ENCODE assay signal across 26 cellular contexts in genomic region chr14:91298576-91298975, GRCh38. TPM values are rescaled to one million over a fixed set of nuclear protein-coding genes. Genes with fewer than 3 reads are reported as not detected.
DNase-seq lines count a peak whose midpoint lies in the region; FAIRE-seq and TF ChIP-seq lines count a peak whose summit lies in the region.
"Had no signal": no experiment of that assay in that cellular context is flagged by ENCODE, and none has a peak within 500 bp of the region (broad histone marks: within the 10 kb centered on the region; RNA-seq: fewer than 3 reads in every experiment).

No MANE protein-coding gene starts in this region.

- H3K9ac ChIP-seq in endothelial cell of umbilical vein (replicated peaks; ENCODE audit: extremely low read depth, insufficient read depth, low read length), result no peak overlapping the region
- no peak overlapping the region for H3K9ac ChIP-seq in rectal smooth muscle tissue (ENCODE audit: low read length)

- TF ChIP-seq POLR2A in endothelial cell of umbilical vein (IDR thresholded peaks at IDR 0.05; ENCODE audit: low read depth, low read length), result no peak

- no peaks in the 10 kb centered on the region for H3K4me1 ChIP-seq in endothelial cell of umbilical vein (ENCODE audit: control insufficient read depth, extremely low read depth, insufficient read depth, low read length)
- no peaks in the 10 kb centered on the region for H3K4me1 ChIP-seq in rectal smooth muscle tissue (ENCODE audit: control insufficient read depth, insufficient read depth, low read length)
- H3K4me1 ChIP-seq: foreskin keratinocyte, psoas muscle, testis had no signal

- H3K27ac ChIP-seq in endothelial cell of umbilical vein (ENCODE audit: insufficient read depth, low read depth, low read length), result no peak overlapping the region
- peak overlapping the region; percentile 28 for H3K27ac ChIP-seq in rectal smooth muscle tissue (ENCODE audit: low read depth, low read length)
- H3K27ac ChIP-seq: brain microvascular endothelial cell, C4-2B, foreskin keratinocyte, psoas muscle, testis, VCaP had no signal

- H3K27me3 ChIP-seq in endothelial cell of umbilical vein (ENCODE audit: control insufficient read depth in 2 of 2, insufficient read depth in 2 of 2, low read length in 2 of 2) (no peaks in the 10 kb centered on the region), rectal smooth muscle tissue (ENCODE audit: control insufficient read depth, insufficient read depth, low read length) (no peaks in the 10 kb centered on the region)
- H3K27me3 ChIP-seq: brain microvascular endothelial cell, foreskin keratinocyte, testis had no signal

- H3K79me2 ChIP-seq in endothelial cell of umbilical vein (ENCODE audit: control insufficient read depth, insufficient read depth, low read length), result no peaks in the 10 kb centered on the region

- no peaks in the 10 kb centered on the region for H4K20me1 ChIP-seq in endothelial cell of umbilical vein (replicated peaks; ENCODE audit: control insufficient read depth, extremely low read depth, insufficient read depth, low read length)

- TF ChIP-seq CTCF in endothelial cell of umbilical vein (IDR thresholded peaks at IDR 0.05; ENCODE audit: extremely low read depth in 1 of 2, insufficient read depth in 1 of 2, low read depth in 1 of 2, low read length in 2 of 2), result no peak
- TF ChIP-seq CTCF in MCF 10A (IDR thresholded peaks at IDR 0.05; ENCODE audit: unreplicated experiment), result no peak

- H3K27ac Mint-ChIP-seq in activated T-cell treated with anti-CD3 and anti-CD28 coated beads, Interleukin-2, amount 50 U/mL, for 24 hours, result peak overlapping the region; percentile 99
- H3K27ac Mint-ChIP-seq in activated T-helper 1 cell treated with anti-CD3 and anti-CD28 coated beads, Interleukin-12 subunit alpha, Interleukin-12 subunit beta, Interleukin-2, Interleukin-4 antibody, amounts not matched to agents 30 ng/mL and 10 ng/mL and 1 ng/mL, durations not matched to agents 14 hours and 24 hours and 36 hours, result peak overlapping the region; percentile 4
- no peak overlapping the region for H3K27ac Mint-ChIP-seq in MCF 10A (ENCODE audit: low read depth, unreplicated experiment)

- peaks cover 56% of the 10 kb centered on the region for H3K4me1 Mint-ChIP-seq in activated T-cell treated with anti-CD3 and anti-CD28 coated beads, Interleukin-2, amount 50 U/mL, for 24 hours (ENCODE audit: low read depth)
- peaks cover 39% of the 10 kb centered on the region for H3K4me1 Mint-ChIP-seq in activated T-helper 1 cell treated with anti-CD3 and anti-CD28 coated beads, Interleukin-12 subunit alpha, Interleukin-12 subunit beta, Interleukin-2, Interleukin-4 antibody, amounts not matched to agents 30 ng/mL and 10 ng/mL and 1 ng/mL, durations not matched to agents 14 hours and 24 hours and 36 hours (ENCODE audit: low read depth)
- no peaks in the 10 kb centered on the region for H3K4me1 Mint-ChIP-seq in MCF 10A (ENCODE audit: insufficient read depth, unreplicated experiment)

- H3K4me3 Mint-ChIP-seq in activated T-cell treated with anti-CD3 and anti-CD28 coated beads, Interleukin-2, amount 50 U/mL, for 24 hours, result no peak overlapping the region
- H3K4me3 Mint-ChIP-seq in activated T-helper 1 cell treated with anti-CD3 and anti-CD28 coated beads, Interleukin-12 subunit alpha, Interleukin-12 subunit beta, Interleukin-2, Interleukin-4 antibody, amounts not matched to agents 30 ng/mL and 10 ng/mL and 1 ng/mL, durations not matched to agents 14 hours and 24 hours and 36 hours, result no peak overlapping the region
- no peak overlapping the region for H3K4me3 Mint-ChIP-seq in MCF 10A (ENCODE audit: unreplicated experiment)
- H3K4me3 Mint-ChIP-seq: natural killer cell treated with Interleukin-12 subunit alpha and Interleukin-12 subunit beta and Interleukin-15 and Interleukin-18, amount 100 ng/mL, for 72 hours had no signal

- intact Hi-C loops in activated T-helper 1 cell treated with anti-CD3 and anti-CD28 coated beads, Interleukin-12 subunit alpha, Interleukin-12 subunit beta, Interleukin-2, Interleukin-4 antibody, amounts not matched to agents 30 ng/mL and 10 ng/mL and 1 ng/mL, durations not matched to agents 14 hours and 24 hours and 36 hours (cut with micrococcal nuclease), result no loop called here
- intact Hi-C loops in endothelial cell of umbilical vein (cut with micrococcal nuclease), result no loop called here
- intact Hi-C loops in MCF 10A (cut with micrococcal nuclease), result no loop called here

- H3K4me2 ChIP-seq in endothelial cell of umbilical vein (ENCODE audit: insufficient read depth, low read length), result no peak overlapping the region

- POLR2A ChIA-PET in endothelial cell of umbilical vein (lab: Charles Lee) (no interaction called here), MCF 10A (lab: Yijun Ruan, JAX) (interaction anchor here (0.9 kb wide), 1 partner anchor 61 kb away, joined by 3 read pairs; no protein-coding TSS in a partner anchor)

- FAIRE-seq in endothelial cell of umbilical vein (lab: Jason Lieb, UNC), result no peak

- H3K36me3 ChIP-seq in endothelial cell of umbilical vein (ENCODE audit: control insufficient read depth in 2 of 2, extremely low read depth in 1 of 2, insufficient read depth in 2 of 2, low read length in 2 of 2) (peaks cover 3 to 33% of the 10 kb centered on the region in 2 experiments), rectal smooth muscle tissue (ENCODE audit: control insufficient read depth, insufficient read depth, low read length) (peaks cover 20% of the 10 kb centered on the region)

- BruUV-seq in endothelial cell of umbilical vein (replicated peaks; lab: Mats Ljungman, UMichigan) (no TSS peak), MCF 10A (replicated peaks; lab: Mats Ljungman, UMichigan) (no TSS peak)

- no peak for DNase-seq in activated T-cell treated with anti-CD3 and anti-CD28 coated beads, Interleukin-2, amount 50 U/mL, for 24 hours
- DNase-seq in activated T-cell treated with anti-CD3 and anti-CD28 coated beads, Interleukin-2, amount 50 U/mL, for 1 hour, result no peak
- no peak for DNase-seq in activated T-helper 1 cell treated with anti-CD3 and anti-CD28 coated beads, Interleukin-12 subunit alpha, Interleukin-12 subunit beta, Interleukin-2, Interleukin-4 antibody, amounts not matched to agents 30 ng/mL and 10 ng/mL and 1 ng/mL, durations not matched to agents 14 hours and 24 hours and 36 hours (ENCODE audit: low spot score)
- peak; percentile 24 for DNase-seq in endothelial cell of umbilical vein (ENCODE audit: low read depth, low spot score)
- no peak for DNase-seq in MCF 10A (ENCODE audit: unreplicated experiment)
- DNase-seq in putamen (ENCODE audit: low spot score), result no peak
- DNase-seq in NCI-H1048 (lab: John Stamatoyannopoulos, UW), result no peak
- DNase-seq: ACHN; activated gamma-delta T cell treated with Interleukin-2 at 50 U/mL for 16 hours; brain microvascular endothelial cell; cortex of kidney; DMS153; foreskin keratinocyte; GF-D8; mesendoderm; NCI-H1417 treated with DMSO at 0.1 percent for 48 hours; NCI-H526 treated with DMSO at 0.1 percent for 48 hours; psoas muscle; Right ventricle myocardium superior; stimulated activated CD4-positive, alpha-beta T cell treated with anti-CD3 and anti-CD28 coated beads, Interleukin-12 subunit alpha, Interleukin-12 subunit beta, amount 100 ng/mL, for 4 hours; SW 1271; testis had no signal

- H3K36me3 Mint-ChIP-seq in activated T-cell treated with anti-CD3 and anti-CD28 coated beads, Interleukin-2, amount 50 U/mL, for 24 hours (ENCODE audit: low read depth), result peaks cover 98% of the 10 kb centered on the region
- peaks cover 65% of the 10 kb centered on the region for H3K36me3 Mint-ChIP-seq in activated T-helper 1 cell treated with anti-CD3 and anti-CD28 coated beads, Interleukin-12 subunit alpha, Interleukin-12 subunit beta, Interleukin-2, Interleukin-4 antibody, amounts not matched to agents 30 ng/mL and 10 ng/mL and 1 ng/mL, durations not matched to agents 14 hours and 24 hours and 36 hours (ENCODE audit: low read depth)
- H3K36me3 Mint-ChIP-seq in MCF 10A (ENCODE audit: insufficient read depth, unreplicated experiment), result peaks cover 11% of the 10 kb centered on the region

- CTCF ChIA-PET in endothelial cell of umbilical vein (lab: Charles Lee) (interaction anchor here (1.5 kb wide), 1 partner anchor 8 kb away, joined by 4 read pairs; no protein-coding TSS in a partner anchor), MCF 10A (lab: Yijun Ruan, JAX) (interaction anchor here (0.8 to 1.3 kb wide), 3 partner anchors 11 to 120 kb away, joined by 4 to 8 read pairs (median 5); no protein-coding TSS in a partner anchor)

- dilution Hi-C loops in endothelial cell of umbilical vein (cut with MboI; ENCODE audit: extremely low pct_ligation_motif_present, low sequenced_read_pairs), result loop anchor here (25.0 kb wide), 1 partner anchor 386 kb away; no protein-coding TSS in a partner anchor

- H3K4me3 ChIP-seq in endothelial cell of umbilical vein (replicated peaks in 1 of 3; ENCODE audit: insufficient read depth in 1 of 3, low read depth in 1 of 3, low read length in 3 of 3), result no peak overlapping the region
- no peak overlapping the region for H3K4me3 ChIP-seq in rectal smooth muscle tissue (ENCODE audit: low read length)
- H3K4me3 ChIP-seq: psoas muscle, testis had no signal

- no peaks in the 10 kb centered on the region for H3K9me3 Mint-ChIP-seq in activated T-cell treated with anti-CD3 and anti-CD28 coated beads, Interleukin-2, amount 50 U/mL, for 24 hours
- no peaks in the 10 kb centered on the region for H3K9me3 Mint-ChIP-seq in activated T-helper 1 cell treated with anti-CD3 and anti-CD28 coated beads, Interleukin-12 subunit alpha, Interleukin-12 subunit beta, Interleukin-2, Interleukin-4 antibody, amounts not matched to agents 30 ng/mL and 10 ng/mL and 1 ng/mL, durations not matched to agents 14 hours and 24 hours and 36 hours
- no peaks in the 10 kb centered on the region for H3K9me3 Mint-ChIP-seq in MCF 10A (ENCODE audit: unreplicated experiment)
- H3K9me3 Mint-ChIP-seq: natural killer cell treated with Interleukin-12 subunit alpha and Interleukin-12 subunit beta and Interleukin-15 and Interleukin-18, amount 100 ng/mL, for 72 hours had no signal

- no peaks in the 10 kb centered on the region for H3K27me3 Mint-ChIP-seq in activated T-cell treated with anti-CD3 and anti-CD28 coated beads, Interleukin-2, amount 50 U/mL, for 24 hours
- H3K27me3 Mint-ChIP-seq in activated T-helper 1 cell treated with anti-CD3 and anti-CD28 coated beads, Interleukin-12 subunit alpha, Interleukin-12 subunit beta, Interleukin-2, Interleukin-4 antibody, amounts not matched to agents 30 ng/mL and 10 ng/mL and 1 ng/mL, durations not matched to agents 14 hours and 24 hours and 36 hours (ENCODE audit: insufficient read depth), result no peaks in the 10 kb centered on the region
- H3K27me3 Mint-ChIP-seq in MCF 10A (ENCODE audit: insufficient read depth, unreplicated experiment), result no peaks in the 10 kb centered on the region
- H3K27me3 Mint-ChIP-seq: natural killer cell treated with Interleukin-12 subunit alpha and Interleukin-12 subunit beta and Interleukin-15 and Interleukin-18, amount 100 ng/mL, for 72 hours had no signal

- no peaks in the 10 kb centered on the region for H3K9me1 ChIP-seq in endothelial cell of umbilical vein (replicated peaks; ENCODE audit: control insufficient read depth, extremely low read depth, insufficient read depth, low read length)

- H3K9me3 ChIP-seq in endothelial cell of umbilical vein (replicated peaks; ENCODE audit: control insufficient read depth, insufficient read depth, low read length), result no peaks in the 10 kb centered on the region
- H3K9me3 ChIP-seq: psoas muscle, testis had no signal

- no peak overlapping the region for H2AFZ ChIP-seq in endothelial cell of umbilical vein (ENCODE audit: low read depth, low read length)

RNA-seq across cellular contexts. Expression of gene GPR68, which starts 54.1 kb away (rescaled TPM):
- total RNA-seq in activated T-helper 1 cell treated with anti-CD3 and anti-CD28 coated beads, Interleukin-12 subunit alpha, Interleukin-12 subunit beta, Interleukin-2, Interleukin-4 antibody, amounts not matched to agents 30 ng/mL and 10 ng/mL and 1 ng/mL, durations not matched to agents 14 hours and 24 hours and 36 hours, result 4.5 and 5.4 TPM in 2 replicates
- total RNA-seq in endothelial cell of umbilical vein (0.24 and 0.51 TPM in 2 replicates), MCF 10A (2022) (0.10 and 0.14 TPM in 2 replicates)
- 0.36 and 0.75 TPM in 2 replicates for polyA plus RNA-seq in endothelial cell of umbilical vein
- polyA plus RNA-seq in endothelial cell of umbilical vein (2011; cell fraction: cytosol; rRNA removed), result 0.16 and 0.28 TPM in 2 replicates
- 0.11 and 0.22 TPM in 2 replicates for polyA plus RNA-seq in endothelial cell of umbilical vein (2011; cell fraction: nucleus; rRNA removed)
- polyA plus RNA-seq in endothelial cell of umbilical vein (2012), result 0.43 and 0.78 TPM in 2 replicates
- 0.41 and 1.4 TPM in 2 replicates for polyA minus RNA-seq in endothelial cell of umbilical vein
- polyA minus RNA-seq in endothelial cell of umbilical vein (2011; cell fraction: cytosol; rRNA and poly(A)+ RNA removed), result not detected
- 0.29 and 0.43 TPM in 2 replicates for polyA minus RNA-seq in endothelial cell of umbilical vein (2011; cell fraction: nucleus; rRNA and poly(A)+ RNA removed)
